In the genomic region with DNA sequence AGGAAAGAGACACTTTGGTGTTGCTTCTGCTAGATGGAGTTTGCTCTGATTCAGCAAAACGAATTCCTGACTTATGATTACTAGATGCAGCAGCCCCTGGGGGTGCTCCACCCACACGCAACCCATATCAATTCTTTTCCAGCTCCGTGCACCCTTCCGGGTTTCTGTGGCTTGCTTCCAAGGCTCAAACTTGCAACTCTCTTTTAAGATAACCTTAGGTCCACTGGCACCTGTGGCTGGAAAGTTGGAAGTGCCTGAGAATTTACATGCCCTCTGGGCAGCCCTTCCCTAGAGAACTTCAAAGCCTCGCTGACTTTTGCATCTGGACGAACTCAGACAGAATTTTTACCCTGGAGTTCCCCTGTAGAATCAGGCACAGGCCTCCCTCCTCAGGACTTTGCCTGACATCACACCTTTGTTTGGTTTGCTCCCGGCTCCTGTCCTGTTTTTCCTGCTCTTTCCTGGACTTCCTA, we compare ENCODE assay signal across 10 cellular contexts.
DNase-seq lines count a peak whose midpoint lies in the region; ATAC-seq and TF ChIP-seq lines count a peak whose summit lies in the region.
"Had no signal": no experiment of that assay in that cellular context is flagged by ENCODE, and none has a peak within 500 bp of the region (broad histone marks: within the 10 kb centered on the region; RNA-seq: fewer than 3 reads in every experiment).

No MANE protein-coding gene starts in this region.

- no peaks in the 10 kb centered on the region for H3K79me2 ChIP-seq in PC-9 (ENCODE audit: low read depth)
- no peaks in the 10 kb centered on the region for H3K79me2 ChIP-seq in neural progenitor cell (ENCODE audit: low read depth)

- H2AFZ ChIP-seq in PC-9 (no peak overlapping the region), neural progenitor cell (replicated peaks) (peak overlapping the region; percentile 74)

- BruUV-seq in PC-9 (replicated peaks; lab: Mats Ljungman, UMichigan), result no TSS peak

- H3F3A ChIP-seq in PC-9 (ENCODE audit: insufficient read depth, low read depth) (peaks cover 36% of the 10 kb centered on the region), neural progenitor cell (ENCODE audit: low read depth) (peaks cover 4% of the 10 kb centered on the region)

- H3K4me2 ChIP-seq in PC-9 (peak overlapping the region; percentile 69), neural progenitor cell (no peak overlapping the region)

- peaks cover 2% of the 10 kb centered on the region for H3K9me3 Mint-ChIP-seq in neural progenitor cell
- no peaks in the 10 kb centered on the region for H3K9me3 Mint-ChIP-seq in activated T-helper 17 cell treated with anti-CD3 and anti-CD28 coated beads, Interleukin-2, amount 50 U/mL, for 72 hours

- no peak overlapping the region for H3K9ac ChIP-seq in neural progenitor cell

- H3K4me3 ChIP-seq in PC-9 (no peak overlapping the region), epithelial cell of esophagus (ENCODE audit: low read length) (no peak overlapping the region), neural progenitor cell (no peak overlapping the region)
- H3K4me3 ChIP-seq: GM12878 had no signal

- CTCF ChIA-PET in PC-9 (lab: Charles Lee), result interaction anchor here (1.2 to 1.6 kb wide), 2 partner anchors 102 to 225 kb away, joined by 3 to 4 read pairs; a partner anchor contains a TSS

- H3K9me3 ChIP-seq in PC-9 (ENCODE audit: insufficient read depth, low read depth) (no peaks in the 10 kb centered on the region), neural progenitor cell (ENCODE audit: low read depth) (no peaks in the 10 kb centered on the region)

- POLR2A ChIA-PET in PC-9 (lab: Charles Lee; ENCODE audit: unreplicated experiment), result no interaction called here

- H3K27me3 Mint-ChIP-seq in neural progenitor cell (ENCODE audit: insufficient read depth, low read depth), result peaks cover 5% of the 10 kb centered on the region
- no peaks in the 10 kb centered on the region for H3K27me3 Mint-ChIP-seq in activated T-helper 17 cell treated with anti-CD3 and anti-CD28 coated beads, Interleukin-2, amount 50 U/mL, for 72 hours

- H4K20me1 ChIP-seq in PC-9 (ENCODE audit: insufficient read depth) (no peaks in the 10 kb centered on the region), neural progenitor cell (ENCODE audit: low read depth) (no peaks in the 10 kb centered on the region)

- intact Hi-C loops in PC-9 (cut with micrococcal nuclease; ENCODE audit: unreplicated experiment), result loop anchor here (1.0 to 10.0 kb wide), 4 partner anchors 41 to 225 kb away; a partner anchor contains a TSS

- no peaks in the 10 kb centered on the region for H3K27me3 ChIP-seq in PC-9 (ENCODE audit: insufficient read depth, low read depth)
- H3K27me3 ChIP-seq in neural progenitor cell, result no peaks in the 10 kb centered on the region

- H3K4me3 Mint-ChIP-seq in neural progenitor cell, result no peak overlapping the region
- H3K4me3 Mint-ChIP-seq in activated T-helper 17 cell treated with anti-CD3 and anti-CD28 coated beads, Interleukin-2, amount 50 U/mL, for 72 hours, result no peak overlapping the region

- H3K4me1 ChIP-seq in PC-9 (replicated peaks; ENCODE audit: insufficient read depth) (peaks cover 61% of the 10 kb centered on the region), neural progenitor cell (peaks cover 19% of the 10 kb centered on the region)

- TF ChIP-seq CTCF in PC-9 (conservative IDR thresholded peaks at IDR 0.05), result peak; percentile 34; the same call in 1 of the 2 replicates
- peak; percentile 48 for TF ChIP-seq CTCF in epithelial cell of esophagus (IDR thresholded peaks at IDR 0.05; ENCODE audit: insufficient read depth, low read depth, low read length, missing control alignments)
- TF ChIP-seq CTCF in neural progenitor cell (IDR thresholded peaks at IDR 0.05), result no peak

- H3K27ac ChIP-seq in PC-9 (peak overlapping the region; percentile 88), neural progenitor cell (no peak overlapping the region)

- no peaks in the 10 kb centered on the region for H3K36me3 Mint-ChIP-seq in neural progenitor cell
- H3K36me3 Mint-ChIP-seq in activated T-helper 17 cell treated with anti-CD3 and anti-CD28 coated beads, Interleukin-2, amount 50 U/mL, for 72 hours (ENCODE audit: low read depth), result no peaks in the 10 kb centered on the region

- peaks cover 13% of the 10 kb centered on the region for H3K4me1 Mint-ChIP-seq in neural progenitor cell
- H3K4me1 Mint-ChIP-seq in activated T-helper 17 cell treated with anti-CD3 and anti-CD28 coated beads, Interleukin-2, amount 50 U/mL, for 72 hours, result peaks cover 9% of the 10 kb centered on the region

- no peaks in the 10 kb centered on the region for H3K36me3 ChIP-seq in PC-9 (ENCODE audit: low read depth)
- H3K36me3 ChIP-seq in neural progenitor cell, result no peaks in the 10 kb centered on the region

- DNase-seq in ELF-1 (ENCODE audit: low read depth, low spot score) (peak; percentile 94), PC-9 (peak; percentile 84 to 96), epithelial cell of esophagus (ENCODE audit: low read depth) (peak; percentile 92), neural progenitor cell (ENCODE audit: low spot score) (peak; percentile 27), globus pallidus (ENCODE audit: low spot score) (no peak), DMS79 treated with DMSO at 0.1 percent for 48 hours (lab: John Stamatoyannopoulos, UW) (no peak)
- DNase-seq: activated CD8-positive, alpha-beta memory T cell treated with anti-CD3 and anti-CD28 coated beads for 24 hours had no signal

- no peak for ATAC-seq in GM19395 (IDR thresholded peaks at IDR 0.05; ENCODE audit: unreplicated experiment)
- ATAC-seq in activated T-helper 17 cell treated with anti-CD3 and anti-CD28 coated beads, Interleukin-2, amount 50 U/mL, for 72 hours (replicated peaks), result no peak
- ATAC-seq: GM12878 had no signal

- no peaks in the 10 kb centered on the region for H3K9me2 ChIP-seq in PC-9 (ENCODE audit: insufficient read depth)

- H3K27ac Mint-ChIP-seq in neural progenitor cell, result no peak overlapping the region
- H3K27ac Mint-ChIP-seq in activated T-helper 17 cell treated with anti-CD3 and anti-CD28 coated beads, Interleukin-2, amount 50 U/mL, for 72 hours, result no peak overlapping the region

Comparison
In these comparisons a context has a peak if more than half of its experiments do, and no peak if none do; other contexts are left out.
1. DNase-seq: peak in ELF-1 (single experiment), PC-9 (2 of 2), epithelial cell of esophagus (single experiment) and neural progenitor cell (single experiment); none in globus pallidus (single experiment) and DMS79 treated with DMSO at 0.1 percent for 48 hours (single experiment).